In genomic region chr16:15219679-15220611, GRCh38 we compare ENCODE assay signal across 8 cellular contexts.
DNase-seq lines count a peak whose midpoint lies in the region; ATAC-seq and TF ChIP-seq lines count a peak whose summit lies in the region.
"Not testable (repeated sequence)": the region's sequence is repeated elsewhere in the genome, so short reads cannot be mapped to it uniquely, and the experiment has no call there.

No MANE protein-coding gene starts in this region.

- not testable (repeated sequence) for H3K9me3 ChIP-seq in left ventricle myocardium inferior (replicated peaks); testis

- H3K4me3 Mint-ChIP-seq in activated CD4-positive, alpha-beta memory T cell treated with anti-CD3 and anti-CD28 coated beads for 36 hours; chondrocyte (ENCODE audit: unreplicated experiment); nephron: not testable (repeated sequence)

- peak; percentile 12 for DNase-seq in DMS53 (lab: John Stamatoyannopoulos, UW)
- DNase-seq in NCI-H748 (lab: John Stamatoyannopoulos, UW; ENCODE audit: unreplicated experiment), result peak; percentile 4
- DNase-seq in activated CD4-positive, alpha-beta memory T cell treated with anti-CD3 and anti-CD28 coated beads for 36 hours, result peak; percentile 11
- DNase-seq in chondrocyte (ENCODE audit: low spot score); left ventricle myocardium inferior; testis: not testable (repeated sequence)

- 19 to 20% methylated on average over 8 to 9 of the region's 19 CpGs for WGBS in testis, 2 donors

- POLR2A ChIA-PET in activated CD4-positive, alpha-beta memory T cell treated with anti-CD3 and anti-CD28 coated beads for 36 hours (lab: Charles Lee), result not testable (repeated sequence)

- not testable (repeated sequence) for H3K27me3 ChIP-seq in left ventricle myocardium inferior (ENCODE audit: low read depth); testis

- H3K36me3 ChIP-seq in left ventricle myocardium inferior; testis (ENCODE audit: low read depth, missing control alignments): not testable (repeated sequence)

- CTCF ChIA-PET in activated CD4-positive, alpha-beta memory T cell treated with anti-CD3 and anti-CD28 coated beads for 36 hours (lab: Charles Lee), result interaction anchor here (1.8 kb wide), 1 partner anchor 126 kb away, joined by 4 read pairs; the partner anchor contains the start of gene RRN3

- peak; percentile 64 for ATAC-seq in HG02642 (IDR thresholded peaks at IDR 0.05; ENCODE audit: poor library complexity, unreplicated experiment)

- H3K4me1 ChIP-seq in left ventricle myocardium inferior, testis: not testable (repeated sequence)

- TF ChIP-seq POLR2A in testis (IDR thresholded peaks at IDR 0.05), result not testable (repeated sequence)

- not testable (repeated sequence) for H3K9me3 Mint-ChIP-seq in activated CD4-positive, alpha-beta memory T cell treated with anti-CD3 and anti-CD28 coated beads for 36 hours; chondrocyte (ENCODE audit: low read depth); nephron

- not testable (repeated sequence) for H3K27ac ChIP-seq in left ventricle myocardium inferior (replicated peaks); testis

- intact Hi-C loops in activated CD4-positive, alpha-beta memory T cell treated with anti-CD3 and anti-CD28 coated beads for 36 hours (cut with micrococcal nuclease); left ventricle myocardium inferior (cut with micrococcal nuclease); testis (cut with DNase I; ENCODE audit: low total_unique reads): not testable (repeated sequence)

- TF ChIP-seq CTCF in chondrocyte (IDR thresholded peaks at IDR 0.05) (peak; percentile 77), left ventricle myocardium inferior (IDR thresholded peaks at IDR 0.05; ENCODE audit: borderline replicate concordance) (peak; percentile 79), nephron (IDR thresholded peaks at IDR 0.05; ENCODE audit: unreplicated experiment in 3 of 3) (peak; percentile 76 to 83 (median 80)), testis (IDR thresholded peaks at IDR 0.05) (peak in 2 of 3 experiments; percentile 17 to 74)

- H3K27ac Mint-ChIP-seq in activated CD4-positive, alpha-beta memory T cell treated with anti-CD3 and anti-CD28 coated beads for 36 hours; chondrocyte (ENCODE audit: unreplicated experiment); nephron: not testable (repeated sequence)

- H3K27me3 Mint-ChIP-seq in activated CD4-positive, alpha-beta memory T cell treated with anti-CD3 and anti-CD28 coated beads for 36 hours; chondrocyte (ENCODE audit: low read depth): not testable (repeated sequence)
- peaks cover 13% of the 10 kb centered on the region for H3K27me3 Mint-ChIP-seq in nephron (ENCODE audit: low read depth)

- H3K4me1 Mint-ChIP-seq in activated CD4-positive, alpha-beta memory T cell treated with anti-CD3 and anti-CD28 coated beads for 36 hours (ENCODE audit: low read depth); chondrocyte (ENCODE audit: low read depth); nephron: not testable (repeated sequence)

- H3K36me3 Mint-ChIP-seq in activated CD4-positive, alpha-beta memory T cell treated with anti-CD3 and anti-CD28 coated beads for 36 hours; chondrocyte (ENCODE audit: low read depth); nephron (ENCODE audit: low read depth): not testable (repeated sequence)

- not testable (repeated sequence) for H3K4me3 ChIP-seq in left ventricle myocardium inferior, testis
